In genomic region chr17:69410671-69411070, GRCh38 we compare ENCODE assay signal across 3 cellular contexts.
"Had no signal": no experiment of that assay in that cellular context is flagged by ENCODE, and none has a peak within 500 bp of the region (broad histone marks: within the 10 kb centered on the region; RNA-seq: fewer than 3 reads in every experiment).

No MANE protein-coding gene starts in this region.

- DNase-seq: GDM1, GF-D8 had no signal

- H3K4me3 ChIP-seq: GM12878 had no signal
